Comparison of ENCODE assay signal across 22 cellular contexts in the genomic region with DNA sequence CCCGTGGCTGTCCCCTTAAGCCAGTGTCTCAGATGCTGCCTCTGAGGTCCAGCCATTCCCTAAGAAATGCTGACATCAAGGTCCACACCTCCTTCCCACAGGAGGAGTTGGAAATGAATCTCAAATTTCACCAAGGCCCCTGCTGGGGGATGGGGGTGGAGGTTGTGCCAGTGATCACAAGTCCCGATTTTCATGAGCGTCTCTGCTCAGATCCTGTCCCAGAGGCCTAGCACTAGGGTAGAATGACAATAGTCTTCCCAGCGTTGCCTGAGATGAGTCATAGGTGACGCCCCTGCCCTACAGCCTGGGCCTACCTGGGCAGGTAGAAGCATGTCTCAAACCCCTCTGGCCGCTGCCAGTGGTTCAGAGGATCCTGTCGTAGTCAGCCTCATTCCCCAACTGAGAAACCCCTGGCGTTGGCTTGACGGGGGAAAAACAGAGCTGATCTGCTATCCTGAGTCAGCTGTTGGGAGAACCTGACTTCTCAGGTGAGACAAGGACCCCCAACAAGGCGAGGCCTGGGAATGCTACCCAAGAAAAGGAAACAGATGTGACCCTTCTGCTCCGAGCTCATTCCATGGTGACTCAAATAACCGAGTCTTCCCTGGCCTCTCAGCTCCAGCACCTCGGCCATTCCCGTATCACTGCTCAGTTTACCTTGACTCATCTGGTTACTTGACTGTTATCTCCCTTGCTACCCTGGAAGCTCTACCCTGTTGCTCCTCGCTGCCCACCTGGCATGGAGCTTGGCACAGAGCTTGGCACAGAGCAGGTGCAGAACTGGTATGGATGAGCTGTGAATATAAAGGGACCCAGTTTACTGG. TPM values are rescaled to one million over a fixed set of nuclear protein-coding genes. Genes with fewer than 3 reads are reported as not detected.
DNase-seq lines count a peak whose midpoint lies in the region; ATAC-seq, FAIRE-seq and TF ChIP-seq lines count a peak whose summit lies in the region.
"Had no signal": no experiment of that assay in that cellular context is flagged by ENCODE, and none has a peak within 500 bp of the region (broad histone marks: within the 10 kb centered on the region; RNA-seq: fewer than 3 reads in every experiment).

No MANE protein-coding gene starts in this region.

- no peak for FAIRE-seq in A549 (lab: Jason Lieb, UNC)

- no peak for TF ChIP-seq POLR2A in A549 (IDR thresholded peaks at IDR 0.05; ENCODE audit: low read length)

- TF ChIP-seq RAD21 in A549 (conservative IDR thresholded peaks at IDR 0.05 in 1 of 2, IDR thresholded peaks at IDR 0.05 in 1 of 2), result no peak

- no peak overlapping the region for H3K4me3 ChIP-seq in A549
- H3K4me3 ChIP-seq in HUES6 (ENCODE audit: low read depth, low read length), result no peak overlapping the region
- H3K4me3 ChIP-seq in ascending aorta, result no peak overlapping the region
- H3K4me3 ChIP-seq: lower lobe of right lung, Peyer's patch, thyroid gland had no signal

- intact Hi-C loops in activated CD8-positive, alpha-beta T cell treated with anti-CD3 and anti-CD28 coated beads for 36 hours (cut with micrococcal nuclease), result no loop called here
- intact Hi-C loops in ascending aorta (cut with DNase I), result no loop called here

- no peaks in the 10 kb centered on the region for H3K27me3 Mint-ChIP-seq in activated CD8-positive, alpha-beta T cell treated with anti-CD3 and anti-CD28 coated beads for 36 hours

- no peaks in the 10 kb centered on the region for H3K27me3 ChIP-seq in HUES6 (ENCODE audit: control insufficient read depth, insufficient read depth, low read length)
- no peaks in the 10 kb centered on the region for H3K27me3 ChIP-seq in ascending aorta
- H3K27me3 ChIP-seq: brain microvascular endothelial cell, Peyer's patch, thyroid gland had no signal

- POLR2A ChIA-PET in A549 (lab: Yijun Ruan, JAX), result no interaction called here
- POLR2A ChIA-PET in activated CD8-positive, alpha-beta T cell treated with anti-CD3 and anti-CD28 coated beads for 36 hours (lab: Charles Lee), result interaction anchor here (0.7 kb wide), 1 partner anchor 229 kb away, joined by 3 read pairs; no protein-coding TSS in a partner anchor

- H3K4me3 Mint-ChIP-seq in activated CD8-positive, alpha-beta T cell treated with anti-CD3 and anti-CD28 coated beads for 36 hours, result no peak overlapping the region
- H3K4me3 Mint-ChIP-seq: CD8-positive, alpha-beta T cell; nephron had no signal

- no peak for DNase-seq in A549 (ENCODE audit: low read depth in 1 of 2, low spot score in 1 of 2)
- no peak for DNase-seq in activated CD8-positive, alpha-beta T cell treated with anti-CD3 and anti-CD28 coated beads for 36 hours
- peak; percentile 63 for DNase-seq in iPS-NIHi7 (ENCODE audit: extremely low spot score)
- DNase-seq in ascending aorta (ENCODE audit: low spot score in 2 of 2), result no peak
- DNase-seq in GM03348 (ENCODE audit: low spot score), result no peak
- DNase-seq in amygdala (lab: John Stamatoyannopoulos, UW), result no peak
- DNase-seq: activated CD8-positive, alpha-beta memory T cell treated with anti-CD3 and anti-CD28 coated beads, Interleukin-2, amount 50 U/mL, for 4 hours; activated naive CD4-positive, alpha-beta T cell; brain microvascular endothelial cell; CD8-positive, alpha-beta T cell; lower lobe of right lung; NCI-H1417; NCI-H446; Peyer's patch; retina; stimulated activated CD4-positive, alpha-beta T cell treated with anti-CD3 and anti-CD28 coated beads, Interleukin-2, amount 100 ng/mL, for 24 hours; thyroid gland; WERI-Rb-1 had no signal

- peak overlapping the region; percentile 58 for H3K9ac ChIP-seq in HUES6 (ENCODE audit: low read length)

- H3K4me1 ChIP-seq in A549 (no peaks in the 10 kb centered on the region), HUES6 (ENCODE audit: control insufficient read depth, insufficient read depth, low read length) (peaks cover 20% of the 10 kb centered on the region), ascending aorta (no peaks in the 10 kb centered on the region)
- H3K4me1 ChIP-seq: lower lobe of right lung, Peyer's patch had no signal

- WGBS in A549 (ENCODE audit: missing lambda C conversion rate), result 72% methylated on average over 13 of the region's 15 CpGs

- H3K27ac ChIP-seq in A549, result no peak overlapping the region
- peak overlapping the region; percentile 49; the same call in 1 of the 2 replicates for H3K27ac ChIP-seq in HUES6 (ENCODE audit: low read depth, low read length)
- H3K27ac ChIP-seq in ascending aorta, result no peak overlapping the region
- H3K27ac ChIP-seq: brain microvascular endothelial cell, lower lobe of right lung, Peyer's patch, thyroid gland, WERI-Rb-1 had no signal

- no peaks in the 10 kb centered on the region for H3K4me1 Mint-ChIP-seq in activated CD8-positive, alpha-beta T cell treated with anti-CD3 and anti-CD28 coated beads for 36 hours (ENCODE audit: low read depth)
- H3K4me1 Mint-ChIP-seq: nephron had no signal

- no peaks in the 10 kb centered on the region for H3K36me3 Mint-ChIP-seq in activated CD8-positive, alpha-beta T cell treated with anti-CD3 and anti-CD28 coated beads for 36 hours (ENCODE audit: low read depth)
- H3K36me3 Mint-ChIP-seq: CD8-positive, alpha-beta T cell had no signal

- no peaks in the 10 kb centered on the region for H3K9me3 Mint-ChIP-seq in activated CD8-positive, alpha-beta T cell treated with anti-CD3 and anti-CD28 coated beads for 36 hours
- H3K9me3 Mint-ChIP-seq: CD8-positive, alpha-beta T cell; nephron had no signal

- H3K9me3 ChIP-seq in A549 (no peaks in the 10 kb centered on the region), HUES6 (ENCODE audit: control insufficient read depth, insufficient read depth, low read depth, low read length) (no peaks in the 10 kb centered on the region), ascending aorta (no peaks in the 10 kb centered on the region)
- H3K9me3 ChIP-seq: lower lobe of right lung, Peyer's patch, thyroid gland had no signal

- no peak overlapping the region for H3K4me2 ChIP-seq in A549

- TF ChIP-seq CTCF in A549 (IDR thresholded peaks at IDR 0.05) (no peak), ascending aorta (IDR thresholded peaks at IDR 0.05) (no peak)
- TF ChIP-seq CTCF in activated CD8-positive, alpha-beta T cell treated with anti-CD3 and anti-CD28 coated beads for 36 hours (IDR thresholded peaks at IDR 0.05), result no peak

- H3K36me3 ChIP-seq in HUES6 (ENCODE audit: control insufficient read depth, insufficient read depth, low read length) (no peaks in the 10 kb centered on the region), ascending aorta (no peaks in the 10 kb centered on the region)
- H3K36me3 ChIP-seq: brain microvascular endothelial cell, lower lobe of right lung, Peyer's patch, thyroid gland, WERI-Rb-1 had no signal

- no peak overlapping the region for H3K27ac Mint-ChIP-seq in activated CD8-positive, alpha-beta T cell treated with anti-CD3 and anti-CD28 coated beads for 36 hours
- H3K27ac Mint-ChIP-seq: CD8-positive, alpha-beta T cell; nephron had no signal

- peak; percentile 43 to 57; a peak in 3 of 6 replicates for ATAC-seq in A549
- ATAC-seq in activated CD8-positive, alpha-beta T cell treated with anti-CD3 and anti-CD28 coated beads for 36 hours, result peak; percentile 39
- no peak for ATAC-seq in GM21737 (IDR thresholded peaks at IDR 0.05; ENCODE audit: unreplicated experiment)
- ATAC-seq: CD8-positive, alpha-beta T cell; lower lobe of right lung had no signal

- TF ChIP-seq EP300 in A549 (IDR thresholded peaks at IDR 0.05), result no peak

- CTCF ChIA-PET in A549 (lab: Yijun Ruan, JAX), result no interaction called here
- CTCF ChIA-PET in activated CD8-positive, alpha-beta T cell treated with anti-CD3 and anti-CD28 coated beads for 36 hours (lab: Charles Lee), result interaction anchor here (1.5 kb wide), 1 partner anchor 46 kb away, joined by 4 read pairs; no protein-coding TSS in a partner anchor

TF ChIP-seq in A549, 52 proteins besides CTCF, POLR2A, EP300 and RAD21 (continues in another document):
- TF ChIP-seq TFCP2L1 (CRISPR knock-in tag; IDR thresholded peaks at IDR 0.05) (no peak), HOXB5 (CRISPR knock-in tag; IDR thresholded peaks at IDR 0.05) (no peak), RFX5 (IDR thresholded peaks at IDR 0.05) (no peak), JUN (IDR thresholded peaks at IDR 0.05) (no peak), ZSCAN20 (CRISPR knock-in tag; IDR thresholded peaks at IDR 0.05) (no peak), POLR2AphosphoS2 (conservative IDR thresholded peaks at IDR 0.05; ENCODE audit: low read length) (no peak)
- TF ChIP-seq, protein P1, sequence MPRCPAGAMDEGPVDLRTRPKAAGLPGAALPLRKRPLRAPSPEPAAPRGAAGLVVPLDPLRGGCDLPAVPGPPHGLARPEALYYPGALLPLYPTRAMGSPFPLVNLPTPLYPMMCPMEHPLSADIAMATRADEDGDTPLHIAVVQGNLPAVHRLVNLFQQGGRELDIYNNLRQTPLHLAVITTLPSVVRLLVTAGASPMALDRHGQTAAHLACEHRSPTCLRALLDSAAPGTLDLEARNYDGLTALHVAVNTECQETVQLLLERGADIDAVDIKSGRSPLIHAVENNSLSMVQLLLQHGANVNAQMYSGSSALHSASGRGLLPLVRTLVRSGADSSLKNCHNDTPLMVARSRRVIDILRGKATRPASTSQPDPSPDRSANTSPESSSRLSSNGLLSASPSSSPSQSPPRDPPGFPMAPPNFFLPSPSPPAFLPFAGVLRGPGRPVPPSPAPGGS (IDR thresholded peaks at IDR 0.05), result no peak
- TF ChIP-seq, protein P2, sequence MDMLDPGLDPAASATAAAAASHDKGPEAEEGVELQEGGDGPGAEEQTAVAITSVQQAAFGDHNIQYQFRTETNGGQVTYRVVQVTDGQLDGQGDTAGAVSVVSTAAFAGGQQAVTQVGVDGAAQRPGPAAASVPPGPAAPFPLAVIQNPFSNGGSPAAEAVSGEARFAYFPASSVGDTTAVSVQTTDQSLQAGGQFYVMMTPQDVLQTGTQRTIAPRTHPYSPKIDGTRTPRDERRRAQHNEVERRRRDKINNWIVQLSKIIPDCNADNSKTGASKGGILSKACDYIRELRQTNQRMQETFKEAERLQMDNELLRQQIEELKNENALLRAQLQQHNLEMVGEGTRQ (IDR thresholded peaks at IDR 0.05), result no peak

RNA-seq across cellular contexts. Expression of a gene that starts 21.8 kb away (rescaled TPM):
- polyA plus RNA-seq in A549 (2011; rRNA removed), result 26.6 and 32.6 TPM in 2 replicates
- polyA plus RNA-seq in A549 (2012; cell fraction: cytosol; rRNA removed), result 26.1 and 40.0 TPM in 2 replicates
- 24.0 and 32.2 TPM in 2 replicates for polyA plus RNA-seq in A549 (2012; cell fraction: nucleus; rRNA removed)
- polyA plus RNA-seq in A549 (2017; fragmentation: RNase III; extraction: RNeasy Plus Mini Kit Qiagen cat#74134 plus additional on column Dnase treatment), result 25.0 to 26.5 TPM (median 25.1 TPM) in 3 replicates
- polyA minus RNA-seq in A549 (2011; rRNA and poly(A)+ RNA removed), result 72.3 and 83.3 TPM in 2 replicates
- total RNA-seq in activated CD8-positive, alpha-beta T cell treated with anti-CD3 and anti-CD28 coated beads for 36 hours, result 10 to 100 TPM; 19.8 to 20.8 TPM
- 20.4 TPM for total RNA-seq in ascending aorta

RNA-seq across cellular contexts. Expression of a gene that starts 52.4 kb away (rescaled TPM):
- polyA plus RNA-seq in A549 (2011; rRNA removed) (2.6 and 4.0 TPM in 2 replicates), A549 (2017; fragmentation: RNase III; extraction: RNeasy Plus Mini Kit Qiagen cat#74134 plus additional on column Dnase treatment) (5.7 to 7.3 TPM (median 6.8 TPM) in 3 replicates)
- polyA plus RNA-seq in A549 (2012; cell fraction: cytosol; rRNA removed), result 4.3 and 6.9 TPM in 2 replicates
- 12.5 and 15.9 TPM in 2 replicates for polyA plus RNA-seq in A549 (2012; cell fraction: nucleus; rRNA removed)
- polyA minus RNA-seq in A549 (2011; rRNA and poly(A)+ RNA removed), result 5.2 TPM in 2 replicates
- total RNA-seq in activated CD8-positive, alpha-beta T cell treated with anti-CD3 and anti-CD28 coated beads for 36 hours, result not detected
- total RNA-seq in ascending aorta, result not detected
- total RNA-seq: CD8-positive, alpha-beta T cell; thyroid gland had no signal
- polyA plus RNA-seq: AG04450 had no signal
